18 cellular contexts compared by ENCODE assay signal in genomic region chr7:16816820-16817219, GRCh38. TPM values are rescaled to one million over a fixed set of nuclear protein-coding genes. Genes with fewer than 3 reads are reported as not detected.
DNase-seq lines count a peak whose midpoint lies in the region; ATAC-seq and TF ChIP-seq lines count a peak whose summit lies in the region.
"Had no signal": no experiment of that assay in that cellular context is flagged by ENCODE, and none has a peak within 500 bp of the region (broad histone marks: within the 10 kb centered on the region; RNA-seq: fewer than 3 reads in every experiment).

No MANE protein-coding gene starts in this region.

- H2AFZ ChIP-seq in OCI-LY1 (ENCODE audit: low read length), result no peak overlapping the region

- no peaks in the 10 kb centered on the region for H3F3A ChIP-seq in OCI-LY1 (ENCODE audit: insufficient read depth, low read length)

- H3K4me2 ChIP-seq in OCI-LY1 (ENCODE audit: low read length), result no peak overlapping the region

- no peak overlapping the region; the same call in 1 of the 2 replicates for H3K9ac ChIP-seq in OCI-LY1 (ENCODE audit: low read length)

- 58 to 81% (median 66%) methylated on average over 2 of the region's 2 CpGs for WGBS in heart left ventricle, 4 donors

- H3K9me2 ChIP-seq in OCI-LY1 (ENCODE audit: low read depth, low read length), result no peaks in the 10 kb centered on the region

- H3K4me1 ChIP-seq in OCI-LY1 (ENCODE audit: insufficient read depth, low read length, severe bottlenecking), result peaks cover 41% of the 10 kb centered on the region
- H3K4me1 ChIP-seq in heart left ventricle, result peaks cover 0 to 30% (median 0%) of the 10 kb centered on the region in 12 donors
- H3K4me1 ChIP-seq: uterus had no signal

- H3K9me3 ChIP-seq in OCI-LY1 (ENCODE audit: low read length) (no peaks in the 10 kb centered on the region), heart left ventricle (no peaks in the 10 kb centered on the region)
- H3K9me3 ChIP-seq: uterus had no signal

- TF ChIP-seq POLR2A in heart left ventricle (IDR thresholded peaks at IDR 0.05), result no peak

- intact Hi-C loops in heart left ventricle (cut with DNase I), result no loop called here
- intact Hi-C loops in sciatic nerve (cut with DNase I), result no loop called here

- peak overlapping the region; percentile 49 for H3K27ac ChIP-seq in HL-60 (replicated peaks)
- peak overlapping the region; percentile 60 for H3K27ac ChIP-seq in OCI-LY1 (ENCODE audit: low read depth, low read length, poor library complexity, severe bottlenecking)
- H3K27ac ChIP-seq in heart left ventricle, result peak overlapping the region in 1 of 12 donors; percentile 46
- H3K27ac ChIP-seq: uterus had no signal

- H3K36me3 ChIP-seq in OCI-LY1 (ENCODE audit: insufficient read depth, low read length) (no peaks in the 10 kb centered on the region), heart left ventricle (no peaks in the 10 kb centered on the region)
- H3K36me3 ChIP-seq: uterus had no signal

- no peaks in the 10 kb centered on the region for H3K79me2 ChIP-seq in OCI-LY1 (ENCODE audit: insufficient read depth, low read length)

- H3K27me3 ChIP-seq in HL-60 (ENCODE audit: insufficient read depth, poor library complexity, severe bottlenecking) (no peaks in the 10 kb centered on the region), OCI-LY1 (ENCODE audit: insufficient read depth, low read length) (no peaks in the 10 kb centered on the region), heart left ventricle (no peaks in the 10 kb centered on the region)
- H3K27me3 ChIP-seq: uterus had no signal

- H4K20me1 ChIP-seq in OCI-LY1 (ENCODE audit: insufficient read depth, low read length), result no peaks in the 10 kb centered on the region

- ATAC-seq in heart left ventricle, result peak; percentile 61 to 84 (median 74)
- peak; percentile 86 for ATAC-seq in sciatic nerve
- ATAC-seq: CD8-positive, alpha-beta T cell; naive thymus-derived CD8-positive, alpha-beta T cell had no signal

- H3K4me3 ChIP-seq in HL-60 (replicated peaks; ENCODE audit: insufficient read depth, low read length) (no peak overlapping the region), OCI-LY1 (ENCODE audit: low read depth, low read length, poor library complexity, severe bottlenecking) (no peak overlapping the region), heart left ventricle (no peak overlapping the region)
- H3K4me3 ChIP-seq: SK-N-MC, uterus had no signal

- peak in 1 of 2 experiments; percentile 44 for DNase-seq in HL-60 (ENCODE audit: low read depth in 1 of 2, low spot score in 1 of 2)
- DNase-seq in heart left ventricle, result no peak
- DNase-seq in sciatic nerve (ENCODE audit: low spot score), result no peak
- DNase-seq in kidney glomerular epithelial cell (lab: John Stamatoyannopoulos, UW), result no peak
- no peak for DNase-seq in activated gamma-delta T cell treated with Interleukin-2 at 50 U/mL for 16 hours
- DNase-seq in stimulated activated naive CD4-positive, alpha-beta T cell treated with Interleukin-2 at 50 U/mL for 16 hours (lab: John Stamatoyannopoulos, UW), result no peak
- DNase-seq: activated naive CD8-positive, alpha-beta T cell treated with anti-CD3 and anti-CD28 coated beads, Interleukin-2, amount 10 ng/mL, durations not matched to agents 7 days and 5 days; activated T-cell treated with anti-CD3 and anti-CD28 coated beads for 4 hours; caudate nucleus; CD8-positive, alpha-beta T cell; naive thymus-derived CD8-positive, alpha-beta T cell; NCI-H1930; retina; stimulated activated CD4-positive, alpha-beta T cell treated with anti-CD3 and anti-CD28 coated beads, Interleukin-2, amount 100 ng/mL, for 48 hours; uterus had no signal

- no peak for TF ChIP-seq CTCF in HL-60 (IDR thresholded peaks at IDR 0.05; ENCODE audit: insufficient read depth, low read length)
- no peak for TF ChIP-seq CTCF in OCI-LY1 (IDR thresholded peaks at IDR 0.05; ENCODE audit: low read length)
- TF ChIP-seq CTCF in heart left ventricle (IDR thresholded peaks at IDR 0.05), result no peak

RNA-seq across cellular contexts. Expression of gene AGR2, which starts 12.0 kb away (rescaled TPM):
- total RNA-seq in heart left ventricle (not detected), sciatic nerve (0.40 TPM)
- under 1 TPM in 1 of 2 donors, not detected in 1; 0.37 TPM for polyA plus RNA-seq in heart left ventricle
- total RNA-seq: activated naive CD8-positive, alpha-beta T cell treated with anti-CD3 and anti-CD28 coated beads, Interleukin-2, amount 10 ng/mL, durations not matched to agents 7 days and 5 days; CD8-positive, alpha-beta T cell; glomerular endothelial cell; naive thymus-derived CD8-positive, alpha-beta T cell had no signal
- polyA plus RNA-seq: naive thymus-derived CD8-positive, alpha-beta T cell had no signal
